Comparison of ENCODE assay signal across 8 cellular contexts in the genomic region with DNA sequence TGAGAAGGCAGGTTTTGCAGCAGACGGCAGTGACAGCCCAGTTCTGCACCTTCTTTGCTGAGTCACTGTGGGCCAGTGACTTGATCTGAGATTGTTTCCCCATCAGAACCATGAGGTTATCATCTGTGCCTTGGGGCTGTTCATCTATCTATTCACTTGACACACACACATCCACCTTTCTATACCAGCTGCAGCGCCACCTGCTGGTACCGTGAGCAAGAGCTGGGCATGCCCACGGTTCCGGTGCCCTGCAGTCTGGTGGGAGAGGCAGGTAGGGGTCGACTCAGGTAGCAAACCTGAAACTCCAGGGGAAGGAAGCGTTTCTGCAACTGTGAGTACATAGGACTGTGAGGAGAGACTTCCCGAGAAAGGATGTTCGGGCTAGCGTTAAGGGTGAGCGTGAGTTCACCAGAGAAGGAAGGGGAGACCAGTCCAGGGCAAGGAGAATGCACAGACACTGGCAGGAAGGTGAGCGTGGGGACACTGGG. TPM values are rescaled to one million over a fixed set of nuclear protein-coding genes. Genes with fewer than 3 reads are reported as not detected.
DNase-seq lines count a peak whose midpoint lies in the region; ATAC-seq and TF ChIP-seq lines count a peak whose summit lies in the region.

No MANE protein-coding gene starts in this region.

- DNase-seq in NCI-H2227 (lab: John Stamatoyannopoulos, UW; ENCODE audit: unreplicated experiment) (peak; percentile 65), NCI-H2227 treated with DMSO at 0.1 percent for 48 hours (lab: John Stamatoyannopoulos, UW) (no peak), NCI-H748 treated with DMSO at 0.1 percent for 48 hours (lab: John Stamatoyannopoulos, UW) (peak; percentile 24), neural crest cell (ENCODE audit: low read depth, low spot score) (peak; percentile 63), type B pancreatic cell (ENCODE audit: extremely low spot score, unreplicated experiment) (no peak)
- DNase-seq in activated CD8-positive, alpha-beta memory T cell treated with anti-CD3 and anti-CD28 coated beads, Interleukin-2, amount 50 U/mL, for 48 hours: peak; percentile 87

- peaks cover 19% of the 10 kb centered on the region for H3K36me3 Mint-ChIP-seq in neural crest cell (ENCODE audit: low read depth)
- peaks cover 26% of the 10 kb centered on the region for H3K36me3 Mint-ChIP-seq in type B pancreatic cell

- H3K27ac Mint-ChIP-seq in neural crest cell (ENCODE audit: unreplicated experiment) (no peak overlapping the region), type B pancreatic cell (peak overlapping the region; percentile 90)

- H3K4me3 Mint-ChIP-seq in neural crest cell: peak overlapping the region; percentile 87
- H3K4me3 Mint-ChIP-seq in type B pancreatic cell: peak overlapping the region; percentile 5

- H3K4me1 Mint-ChIP-seq in neural crest cell (peaks cover 5% of the 10 kb centered on the region), type B pancreatic cell (ENCODE audit: unreplicated experiment) (peaks cover 33% of the 10 kb centered on the region)

- ATAC-seq in esophagus mucosa (peak; percentile 42), GM19455 (IDR thresholded peaks at IDR 0.05; ENCODE audit: unreplicated experiment) (no peak)

- H3K9me3 Mint-ChIP-seq in neural crest cell (no peaks in the 10 kb centered on the region), type B pancreatic cell (no peaks in the 10 kb centered on the region)

- H3K27me3 Mint-ChIP-seq in neural crest cell (ENCODE audit: low read depth): peaks cover 3% of the 10 kb centered on the region
- H3K27me3 Mint-ChIP-seq in type B pancreatic cell: no peaks in the 10 kb centered on the region

- peak; percentile 85 for TF ChIP-seq CTCF in neural crest cell (conservative IDR thresholded peaks at IDR 0.05)
- TF ChIP-seq CTCF in type B pancreatic cell (conservative IDR thresholded peaks at IDR 0.05): peak; percentile 85

RNA-seq across cellular contexts. Expression of gene LIN7B, which starts 7.5 kb away (rescaled TPM):
- 11.7 TPM for total RNA-seq in esophagus mucosa
- total RNA-seq in neural crest cell: 5.4 and 7.5 TPM in 2 replicates
- total RNA-seq in type B pancreatic cell (ENCODE audit: low replicate concordance): 10.6 TPM in 2 replicates

RNA-seq across cellular contexts. Expression of gene C19orf73, which starts 12.3 kb away (rescaled TPM):
- 1.3 TPM for total RNA-seq in esophagus mucosa
- 1.0 and 1.3 TPM in 2 replicates for total RNA-seq in neural crest cell
- total RNA-seq in type B pancreatic cell (ENCODE audit: low replicate concordance): 2.3 and 2.6 TPM in 2 replicates

RNA-seq across cellular contexts. Expression of gene PPFIA3, which starts 12.7 kb away (rescaled TPM):
- total RNA-seq in esophagus mucosa: 9.2 TPM
- 21.7 and 22.7 TPM in 2 replicates for total RNA-seq in neural crest cell
- 15.2 and 17.8 TPM in 2 replicates for total RNA-seq in type B pancreatic cell (ENCODE audit: low replicate concordance)

RNA-seq across cellular contexts. Expression of gene SNRNP70, which starts 21.4 kb away (rescaled TPM):
- 82.3 TPM for total RNA-seq in esophagus mucosa
- 291 and 303 TPM in 2 replicates for total RNA-seq in neural crest cell
- total RNA-seq in type B pancreatic cell (ENCODE audit: low replicate concordance): 205 and 296 TPM in 2 replicates

RNA-seq across cellular contexts. Expression of gene KCNA7, which starts 34.2 kb away (rescaled TPM):
- total RNA-seq in esophagus mucosa: not detected
- not detected in 2 replicates for total RNA-seq in neural crest cell
- total RNA-seq in type B pancreatic cell (ENCODE audit: low replicate concordance): not detected in 2 replicates

Comparison
In these comparisons a context has a peak if more than half of its experiments do, and no peak if none do; other contexts are left out.
1. DNase-seq: peak in NCI-H2227 (single experiment), NCI-H748 treated with DMSO at 0.1 percent for 48 hours (single experiment), activated CD8-positive, alpha-beta memory T cell treated with anti-CD3 and anti-CD28 coated beads, Interleukin-2, amount 50 U/mL, for 48 hours (single experiment) and neural crest cell (single experiment); none in NCI-H2227 treated with DMSO at 0.1 percent for 48 hours (single experiment) and type B pancreatic cell (single experiment).